21 cellular contexts compared by ENCODE assay signal in genomic region chr18:55199291-55199963, GRCh38.
A peak's percentile ranks its signal among the peaks of the same experiment; 100 is the strongest.
DNase-seq lines count a peak whose midpoint lies in the region; ATAC-seq and TF ChIP-seq lines count a peak whose summit lies in the region.
"Had no signal": no experiment of that assay in that cellular context is flagged by ENCODE, and none has a peak within 500 bp of the region (broad histone marks: within the 10 kb centered on the region; RNA-seq: fewer than 3 reads in every experiment).

No MANE protein-coding gene starts in this region.

- H3K27me3 ChIP-seq in ACC112 (ENCODE audit: insufficient read depth, low read length), result no peaks in the 10 kb centered on the region
- no peaks in the 10 kb centered on the region for H3K27me3 ChIP-seq in GM23338 (ENCODE audit: insufficient read depth)
- H3K27me3 ChIP-seq in WERI-Rb-1 (ENCODE audit: insufficient read depth, low read depth, severe bottlenecking), result no peaks in the 10 kb centered on the region
- H3K27me3 ChIP-seq in fibroblast of lung (ENCODE audit: control insufficient read depth, insufficient read depth, low read length), result no peaks in the 10 kb centered on the region
- no peaks in the 10 kb centered on the region for H3K27me3 ChIP-seq in CD8-positive, alpha-beta memory T cell (ENCODE audit: insufficient read depth, low read length, poor library complexity, severe bottlenecking)

- H3K9ac ChIP-seq in fibroblast of lung (ENCODE audit: insufficient read depth, low read length), result no peak overlapping the region

- peaks cover 4% of the 10 kb centered on the region; the same call in 2 of the 3 replicates for H3K4me1 Mint-ChIP-seq in GM23338
- H3K4me1 Mint-ChIP-seq in CD8-positive, alpha-beta memory T cell, result no peaks in the 10 kb centered on the region
- H3K4me1 Mint-ChIP-seq: B cell, H9, IgD-negative memory B cell had no signal

- H4K20me1 ChIP-seq in GM23338 (replicated peaks; ENCODE audit: insufficient read depth) (no peaks in the 10 kb centered on the region), fibroblast of lung (ENCODE audit: control insufficient read depth, extremely low read depth, insufficient read depth, low read length) (no peaks in the 10 kb centered on the region)

- H3K9me3 Mint-ChIP-seq in GM23338, result peaks cover 5% of the 10 kb centered on the region; the same call in 2 of the 3 replicates
- peaks cover 0 to 3% (median 2%) of the 10 kb centered on the region in 5 donors for H3K9me3 Mint-ChIP-seq in CD8-positive, alpha-beta memory T cell

- no peak overlapping the region for H3K27ac Mint-ChIP-seq in GM23338
- no peak overlapping the region for H3K27ac Mint-ChIP-seq in CD8-positive, alpha-beta memory T cell
- H3K27ac Mint-ChIP-seq: B cell, HFFc6, IgD-negative memory B cell had no signal

- no peak for DNase-seq in GM23338 (ENCODE audit: low spot score)
- DNase-seq in WERI-Rb-1, result peak; percentile 79
- DNase-seq in fibroblast of lung (ENCODE audit: low read depth in 2 of 2), result no peak
- DNase-seq in activated CD4-positive, CD25-positive, alpha-beta regulatory T cell treated with anti-CD3 and anti-CD28 coated beads, Interleukin-2, amount 50 U/mL, for 72 hours, result no peak
- no peak for DNase-seq in NAMALWA (ENCODE audit: low spot score)
- DNase-seq in CD8-positive, alpha-beta memory T cell, result no peak
- DNase-seq in activated CD4-positive, alpha-beta T cell treated with anti-CD3 and anti-CD28 coated beads for 48 hours, result no peak
- DNase-seq: 8988T, DMS79 treated with DMSO at 0.1 percent for 48 hours, H9, HFFc6, Karpas-422, MV-4-11, NCI-H1694 treated with DMSO at 0.1 percent for 48 hours, NCI-H2081 treated with DMSO at 0.1 percent for 48 hours, NCI-H2171 treated with DMSO at 0.1 percent for 48 hours, NCI-H748 treated with DMSO at 0.1 percent for 48 hours had no signal

- H3K4me2 ChIP-seq in GM23338, result no peak overlapping the region
- H3K4me2 ChIP-seq in fibroblast of lung (ENCODE audit: extremely low read depth, insufficient read depth, low read length), result peak overlapping the region; percentile 13

- H2AFZ ChIP-seq in ACC112 (ENCODE audit: low read length, unreplicated experiment) (peak overlapping the region; percentile 48), GM23338 (peak overlapping the region; percentile 23; the same call in 1 of the 2 replicates), fibroblast of lung (ENCODE audit: low read length) (no peak overlapping the region)

- no peak overlapping the region for H3K4me3 Mint-ChIP-seq in GM23338
- no peak overlapping the region for H3K4me3 Mint-ChIP-seq in CD8-positive, alpha-beta memory T cell
- H3K4me3 Mint-ChIP-seq: B cell, H9, HFFc6, IgD-negative memory B cell had no signal

- H3K9me2 ChIP-seq in GM23338 (ENCODE audit: insufficient read depth), result peaks cover 13% of the 10 kb centered on the region; the same call in 1 of the 2 replicates

- H3K4me3 ChIP-seq in ACC112 (ENCODE audit: low read depth, low read length) (no peak overlapping the region), GM23338 (no peak overlapping the region), WERI-Rb-1 (ENCODE audit: low read depth, low read length) (no peak overlapping the region), fibroblast of lung (replicated peaks in 1 of 4; ENCODE audit: control extremely low read depth in 1 of 4, insufficient read depth in 1 of 4, low read depth in 3 of 4, low read length in 4 of 4) (no peak overlapping the region)
- H3K4me3 ChIP-seq in CD8-positive, alpha-beta memory T cell (ENCODE audit: low read length), result no peak overlapping the region

- peaks cover 2% of the 10 kb centered on the region for H3K27me3 Mint-ChIP-seq in GM23338 (ENCODE audit: insufficient read depth, low read depth, poor library complexity)
- H3K27me3 Mint-ChIP-seq in CD8-positive, alpha-beta memory T cell, result no peaks in the 10 kb centered on the region

- H3K27ac ChIP-seq in ACC112 (ENCODE audit: low read depth, low read length), result no peak overlapping the region
- H3K27ac ChIP-seq in GM23338 (ENCODE audit: low read depth), result no peak overlapping the region
- no peak overlapping the region for H3K27ac ChIP-seq in WERI-Rb-1
- H3K27ac ChIP-seq in fibroblast of lung (ENCODE audit: insufficient read depth, low read length), result no peak overlapping the region
- no peak overlapping the region for H3K27ac ChIP-seq in CD8-positive, alpha-beta memory T cell (ENCODE audit: low read depth, low read length)

- H3K36me3 Mint-ChIP-seq in GM23338 (ENCODE audit: low read depth), result peaks cover 3% of the 10 kb centered on the region; the same call in 1 of the 3 replicates
- no peaks in the 10 kb centered on the region for H3K36me3 Mint-ChIP-seq in CD8-positive, alpha-beta memory T cell

- H3K79me2 ChIP-seq in ACC112 (ENCODE audit: control insufficient read depth, insufficient read depth, low read length, unreplicated experiment), result no peaks in the 10 kb centered on the region
- H3K79me2 ChIP-seq in GM23338 (replicated peaks; ENCODE audit: insufficient read depth), result no peaks in the 10 kb centered on the region
- no peaks in the 10 kb centered on the region for H3K79me2 ChIP-seq in fibroblast of lung (ENCODE audit: control insufficient read depth, insufficient read depth, low read length)

- POLR2A ChIA-PET in CD8-positive, alpha-beta memory T cell (lab: Charles Lee), result no interaction called here

- TF ChIP-seq CTCF in GM23338 (conservative IDR thresholded peaks at IDR 0.05; ENCODE audit: low read depth in 2 of 2) (no peak), WERI-Rb-1 (IDR thresholded peaks at IDR 0.05; ENCODE audit: low read depth, low read length) (no peak), fibroblast of lung (conservative IDR thresholded peaks at IDR 0.05 in 1 of 2, IDR thresholded peaks at IDR 0.05 in 1 of 2; ENCODE audit: low read depth in 1 of 2, low read length in 2 of 2) (no peak)

- CTCF ChIA-PET in CD8-positive, alpha-beta memory T cell (lab: Charles Lee), result no interaction called here

- H3K9me3 ChIP-seq in WERI-Rb-1 (ENCODE audit: severe bottlenecking) (peaks cover 3% of the 10 kb centered on the region), fibroblast of lung (ENCODE audit: control insufficient read depth, insufficient read depth, low read depth, low read length) (no peaks in the 10 kb centered on the region)
- H3K9me3 ChIP-seq in CD8-positive, alpha-beta memory T cell (ENCODE audit: low read length), result no peaks in the 10 kb centered on the region

- H3F3A ChIP-seq in GM23338 (replicated peaks; ENCODE audit: low read depth), result no peaks in the 10 kb centered on the region

- ATAC-seq in GM23338, result no peak
- ATAC-seq: Right ventricle myocardium inferior had no signal

- H3K36me3 ChIP-seq in ACC112 (ENCODE audit: insufficient read depth, low read length) (peaks cover 3% of the 10 kb centered on the region; the same call in 1 of the 2 replicates), GM23338 (ENCODE audit: insufficient read depth) (no peaks in the 10 kb centered on the region), WERI-Rb-1 (no peaks in the 10 kb centered on the region), fibroblast of lung (ENCODE audit: control insufficient read depth, insufficient read depth, low read length) (no peaks in the 10 kb centered on the region)
- H3K36me3 ChIP-seq in CD8-positive, alpha-beta memory T cell (ENCODE audit: insufficient read depth, low read length), result no peaks in the 10 kb centered on the region

- H3K4me1 ChIP-seq in ACC112 (ENCODE audit: control insufficient read depth, insufficient read depth, low read length, unreplicated experiment), result no peaks in the 10 kb centered on the region
- H3K4me1 ChIP-seq in GM23338 (ENCODE audit: insufficient read depth), result no peaks in the 10 kb centered on the region
- H3K4me1 ChIP-seq in fibroblast of lung (ENCODE audit: control insufficient read depth, extremely low read depth, insufficient read depth, low read length), result no peaks in the 10 kb centered on the region
- no peaks in the 10 kb centered on the region for H3K4me1 ChIP-seq in CD8-positive, alpha-beta memory T cell (ENCODE audit: insufficient read depth, low read length)

TF ChIP-seq in GM23338, 12 proteins besides CTCF, POLR2A, EP300 and RAD21 (continues in another document):
- TF ChIP-seq ETS1 (IDR thresholded peaks at IDR 0.05) (no peak), POLR2AphosphoS5 (IDR thresholded peaks at IDR 0.05; ENCODE audit: low read depth) (no peak), EZH2 (IDR thresholded peaks at IDR 0.05; ENCODE audit: low read depth, unreplicated experiment) (no peak), ZNF114 (CRISPR knock-in tag; IDR thresholded peaks at IDR 0.05) (no peak), REST (IDR thresholded peaks at IDR 0.05; ENCODE audit: unreplicated experiment) (no peak), CREB1 (CRISPR knock-in tag; IDR thresholded peaks at IDR 0.05; ENCODE audit: low read depth) (no peak)
